ENCODE assay signal across 8 cellular contexts in the genomic region with DNA sequence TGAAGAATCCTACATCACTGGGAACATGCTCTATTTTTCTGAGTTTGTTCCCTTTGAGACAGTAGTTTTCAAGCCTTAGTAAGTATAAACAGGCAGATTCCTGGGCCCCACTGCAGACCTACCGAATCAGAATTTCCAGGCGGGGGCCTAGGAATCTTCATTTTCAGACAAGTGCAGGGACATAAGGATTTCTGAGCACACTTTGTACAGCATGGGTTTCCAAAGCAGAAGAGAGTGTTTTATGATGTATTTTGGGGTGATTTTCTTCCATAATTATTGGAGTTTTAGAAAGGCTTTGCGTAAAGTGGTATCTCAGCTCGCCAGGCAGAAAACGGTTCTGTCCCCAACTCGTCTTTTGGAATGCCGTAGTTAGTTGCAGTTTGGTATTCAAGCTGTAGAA. TPM values are rescaled to one million over a fixed set of nuclear protein-coding genes. Genes with fewer than 3 reads are reported as not detected.
A peak's percentile ranks its signal among the peaks of the same experiment; 100 is the strongest.
DNase-seq lines count a peak whose midpoint lies in the region; ATAC-seq and TF ChIP-seq lines count a peak whose summit lies in the region.
"Not testable (repeated sequence)": the region's sequence is repeated elsewhere in the genome, so short reads cannot be mapped to it uniquely, and the experiment has no call there.

No MANE protein-coding gene starts in this region.

- peak overlapping the region; percentile 27 for H3K4me3 ChIP-seq in Jurkat, Clone E6-1 (ENCODE audit: low read length)
- H3K4me3 ChIP-seq in ectodermal cell (ENCODE audit: insufficient read depth, low read depth, low read length), result peak overlapping the region; percentile 23
- H3K4me3 ChIP-seq in iPS-15b (ENCODE audit: low read depth, low read length), result peak overlapping the region; percentile 8

- not testable (repeated sequence) for H3K27me3 ChIP-seq in ectodermal cell (ENCODE audit: control insufficient read depth, insufficient read depth, low read length, poor library complexity, severe bottlenecking); iPS-15b (ENCODE audit: control insufficient read depth, insufficient read depth, low read length)

- DNase-seq in Calu3; Jurkat, Clone E6-1 (ENCODE audit: low read depth, low spot score); T-cell: not testable (repeated sequence)

- POLR2A ChIA-PET in T-cell (lab: Charles Lee), result not testable (repeated sequence)

- not testable (repeated sequence) for H3K27me3 Mint-ChIP-seq in Calu3 (ENCODE audit: unreplicated experiment); T-cell; activated naive CD4-positive, alpha-beta T cell treated with anti-CD3 and anti-CD28 coated beads, Interleukin-2, amount 50 U/mL, for 24 hours; nephron (ENCODE audit: low read depth); stimulated activated naive CD8-positive, alpha-beta T cell treated with anti-CD3 and anti-CD28 coated beads, Interleukin-15, Interleukin-2, amounts not matched to agents 100 ng/mL and 50 ng/mL, for 24 hours

- TF ChIP-seq CTCF in Calu3 (IDR thresholded peaks at IDR 0.05; ENCODE audit: unreplicated experiment); nephron (IDR thresholded peaks at IDR 0.05; ENCODE audit: unreplicated experiment in 3 of 3): not testable (repeated sequence)

- H3K36me3 Mint-ChIP-seq in Calu3 (ENCODE audit: insufficient read depth, unreplicated experiment), result peaks cover 30% of the 10 kb centered on the region
- peaks cover 15% of the 10 kb centered on the region for H3K36me3 Mint-ChIP-seq in T-cell
- peaks cover 14% of the 10 kb centered on the region for H3K36me3 Mint-ChIP-seq in activated naive CD4-positive, alpha-beta T cell treated with anti-CD3 and anti-CD28 coated beads, Interleukin-2, amount 50 U/mL, for 24 hours
- H3K36me3 Mint-ChIP-seq in nephron (ENCODE audit: low read depth), result peaks cover 21% of the 10 kb centered on the region
- peaks cover 27% of the 10 kb centered on the region for H3K36me3 Mint-ChIP-seq in stimulated activated naive CD8-positive, alpha-beta T cell treated with anti-CD3 and anti-CD28 coated beads, Interleukin-15, Interleukin-2, amounts not matched to agents 100 ng/mL and 50 ng/mL, for 24 hours (ENCODE audit: low read depth)

- not testable (repeated sequence) for BruUV-seq in Calu3 (replicated peaks; lab: Mats Ljungman, UMichigan)

- ATAC-seq in T-cell (replicated peaks in 1 of 4), result not testable (repeated sequence)

- H3K27ac ChIP-seq in ectodermal cell (ENCODE audit: insufficient read depth, low read depth, low read length, poor library complexity, severe bottlenecking), result not testable (repeated sequence)

- CTCF ChIA-PET in Calu3 (lab: Charles Lee); T-cell (lab: Charles Lee): not testable (repeated sequence)

- H3K9me3 Mint-ChIP-seq in Calu3 (ENCODE audit: low read depth, unreplicated experiment); T-cell; activated naive CD4-positive, alpha-beta T cell treated with anti-CD3 and anti-CD28 coated beads, Interleukin-2, amount 50 U/mL, for 24 hours; nephron; stimulated activated naive CD8-positive, alpha-beta T cell treated with anti-CD3 and anti-CD28 coated beads, Interleukin-15, Interleukin-2, amounts not matched to agents 100 ng/mL and 50 ng/mL, for 24 hours: not testable (repeated sequence)

- intact Hi-C loops in Calu3 (cut with micrococcal nuclease; ENCODE audit: unreplicated experiment), result not testable (repeated sequence)

- not testable (repeated sequence) for H3K9me3 ChIP-seq in ectodermal cell (ENCODE audit: control insufficient read depth, low read length); iPS-15b (ENCODE audit: control insufficient read depth, insufficient read depth, low read length)

- not testable (repeated sequence) for H3K9ac ChIP-seq in iPS-15b (ENCODE audit: low read depth, low read length)

- peaks cover 20% of the 10 kb centered on the region for H3K4me1 ChIP-seq in ectodermal cell (ENCODE audit: control insufficient read depth, insufficient read depth, low read length)
- H3K4me1 ChIP-seq in iPS-15b (ENCODE audit: control insufficient read depth, insufficient read depth, low read length), result not testable (repeated sequence)

- not testable (repeated sequence) for H3K36me3 ChIP-seq in ectodermal cell (ENCODE audit: control insufficient read depth, insufficient read depth, low read length); iPS-15b (ENCODE audit: control insufficient read depth, insufficient read depth, low read length)

- H3K4me3 Mint-ChIP-seq in Calu3 (ENCODE audit: low read depth, unreplicated experiment) (peak overlapping the region; percentile 56), T-cell (peak overlapping the region; percentile 58 to 68 (median 64)), nephron (peak overlapping the region; percentile 75 to 86 (median 78))
- peak overlapping the region; percentile 87 for H3K4me3 Mint-ChIP-seq in activated naive CD4-positive, alpha-beta T cell treated with anti-CD3 and anti-CD28 coated beads, Interleukin-2, amount 50 U/mL, for 24 hours
- peak overlapping the region; percentile 78 for H3K4me3 Mint-ChIP-seq in stimulated activated naive CD8-positive, alpha-beta T cell treated with anti-CD3 and anti-CD28 coated beads, Interleukin-15, Interleukin-2, amounts not matched to agents 100 ng/mL and 50 ng/mL, for 24 hours

- H3K27ac Mint-ChIP-seq in Calu3 (ENCODE audit: unreplicated experiment), result not testable (repeated sequence)
- peak overlapping the region; percentile 52 to 55 for H3K27ac Mint-ChIP-seq in T-cell
- peak overlapping the region; percentile 81 for H3K27ac Mint-ChIP-seq in activated naive CD4-positive, alpha-beta T cell treated with anti-CD3 and anti-CD28 coated beads, Interleukin-2, amount 50 U/mL, for 24 hours
- peak overlapping the region; percentile 31 to 75 (median 39) for H3K27ac Mint-ChIP-seq in nephron
- H3K27ac Mint-ChIP-seq in stimulated activated naive CD8-positive, alpha-beta T cell treated with anti-CD3 and anti-CD28 coated beads, Interleukin-15, Interleukin-2, amounts not matched to agents 100 ng/mL and 50 ng/mL, for 24 hours, result peak overlapping the region; percentile 30

- H3K4me1 Mint-ChIP-seq in Calu3 (ENCODE audit: low read depth, unreplicated experiment), result peaks cover 30% of the 10 kb centered on the region
- H3K4me1 Mint-ChIP-seq in T-cell, result peaks cover 41 to 43% (median 43%) of the 10 kb centered on the region in 3 donors
- H3K4me1 Mint-ChIP-seq in activated naive CD4-positive, alpha-beta T cell treated with anti-CD3 and anti-CD28 coated beads, Interleukin-2, amount 50 U/mL, for 24 hours, result peaks cover 45% of the 10 kb centered on the region
- peaks cover 33% of the 10 kb centered on the region for H3K4me1 Mint-ChIP-seq in nephron
- peaks cover 38% of the 10 kb centered on the region for H3K4me1 Mint-ChIP-seq in stimulated activated naive CD8-positive, alpha-beta T cell treated with anti-CD3 and anti-CD28 coated beads, Interleukin-15, Interleukin-2, amounts not matched to agents 100 ng/mL and 50 ng/mL, for 24 hours (ENCODE audit: low read depth)

- 88 to 91% methylated on average over 6 of the region's 7 CpGs for WGBS in ectodermal cell, 2 experiments

RNA-seq across cellular contexts. Expression of a gene that starts 1.4 kb away (rescaled TPM):
- total RNA-seq in Calu3 (2022), result 61.7 and 68.7 TPM in 2 replicates
- polyA plus RNA-seq in Jurkat, Clone E6-1 (2012; ENCODE audit: insufficient read depth, insufficient read length), result 17.0 TPM
- 100 to 1,000 TPM in 2 of 5 donors, 10 to 100 TPM in 3; 68.0 to 124 (median 78.1) TPM for total RNA-seq in T-cell
- 44.6 TPM for polyA plus RNA-seq in ectodermal cell (2013, experiment 1 of 4)
- polyA plus RNA-seq in ectodermal cell (2013, experiment 2 of 4), result 46.6 TPM
- polyA plus RNA-seq in ectodermal cell (2013, experiment 3 of 4), result 34.9 TPM
- polyA plus RNA-seq in ectodermal cell (2013, experiment 4 of 4), result 40.3 TPM

RNA-seq across cellular contexts. Expression of a gene that starts 44.9 kb away (rescaled TPM):
- total RNA-seq in Calu3 (2022) (11.2 and 12.6 TPM in 2 replicates), T-cell (10 to 100 TPM; 12.5 to 20.5 (median 15.2) TPM)
- 12.1 TPM for polyA plus RNA-seq in Jurkat, Clone E6-1 (2012; ENCODE audit: insufficient read depth, insufficient read length)
- 26.8 TPM for polyA plus RNA-seq in ectodermal cell (2013, experiment 1 of 4)
- polyA plus RNA-seq in ectodermal cell (2013, experiment 2 of 4), result 30.2 TPM
- 27.6 TPM for polyA plus RNA-seq in ectodermal cell (2013, experiment 3 of 4)
- 28.2 TPM for polyA plus RNA-seq in ectodermal cell (2013, experiment 4 of 4)
